10 cellular contexts compared by ENCODE assay signal in genomic region chr12:116592116-116592637, GRCh38. TPM values are rescaled to one million over a fixed set of nuclear protein-coding genes. Genes with fewer than 3 reads are reported as not detected.
DNase-seq lines count a peak whose midpoint lies in the region; TF ChIP-seq lines count a peak whose summit lies in the region.
"Had no signal": no experiment of that assay in that cellular context is flagged by ENCODE, and none has a peak within 500 bp of the region (broad histone marks: within the 10 kb centered on the region; RNA-seq: fewer than 3 reads in every experiment).

No MANE protein-coding gene starts in this region.

- H3K27me3 ChIP-seq in colonic mucosa (no peaks in the 10 kb centered on the region), stomach smooth muscle (ENCODE audit: control insufficient read depth in 1 of 2, insufficient read depth in 2 of 2, low read length in 2 of 2) (no peaks in the 10 kb centered on the region), SK-N-SH (ENCODE audit: insufficient read depth) (no peaks in the 10 kb centered on the region)

- TF ChIP-seq CTCF in colonic mucosa (IDR thresholded peaks at IDR 0.05) (no peak), SK-N-SH (IDR thresholded peaks at IDR 0.05) (no peak)

- H3K36me3 ChIP-seq in colonic mucosa (no peaks in the 10 kb centered on the region), stomach smooth muscle (ENCODE audit: control insufficient read depth in 2 of 2, insufficient read depth in 2 of 2, low read length in 2 of 2) (no peaks in the 10 kb centered on the region), SK-N-SH (replicated peaks in 1 of 2; ENCODE audit: control insufficient read depth in 1 of 2, insufficient read depth in 2 of 2, low read length in 1 of 2) (no peaks in the 10 kb centered on the region)

- H3K4me3 ChIP-seq in colonic mucosa, result no peak overlapping the region
- peak overlapping the region in 1 of 2 donors; percentile 29 for H3K4me3 ChIP-seq in stomach smooth muscle (ENCODE audit: low read length in 2 of 2)
- no peak overlapping the region for H3K4me3 ChIP-seq in SK-N-SH (ENCODE audit: low read depth in 2 of 2, low read length in 1 of 2)

- WGBS in SK-N-SH (ENCODE audit: low lambda C conversion rate), result 81% methylated on average over 8 of the region's 9 CpGs

- no peaks in the 10 kb centered on the region for H3K36me3 Mint-ChIP-seq in IgD-negative memory B cell

- H3F3A ChIP-seq in SK-N-SH (replicated peaks; ENCODE audit: insufficient read depth), result no peaks in the 10 kb centered on the region

- no peaks in the 10 kb centered on the region for H3K9me2 ChIP-seq in SK-N-SH

- no peaks in the 10 kb centered on the region for H3K27me3 Mint-ChIP-seq in IgD-negative memory B cell
- H3K27me3 Mint-ChIP-seq: stimulated activated naive CD8-positive, alpha-beta T cell treated with anti-CD3 and anti-CD28 coated beads, Interleukin-15, amount 100 ng/mL, for 72 hours had no signal

- no peaks in the 10 kb centered on the region for H3K79me2 ChIP-seq in SK-N-SH (ENCODE audit: insufficient read depth)

- no peak overlapping the region for H3K4me3 Mint-ChIP-seq in IgD-negative memory B cell
- H3K4me3 Mint-ChIP-seq: stimulated activated naive CD8-positive, alpha-beta T cell treated with anti-CD3 and anti-CD28 coated beads, Interleukin-15, amount 100 ng/mL, for 72 hours had no signal

- H3K4me1 ChIP-seq in colonic mucosa, result peaks cover 9% of the 10 kb centered on the region
- peaks cover 19% of the 10 kb centered on the region for H3K4me1 ChIP-seq in stomach smooth muscle (ENCODE audit: control insufficient read depth, insufficient read depth, low read length)
- no peaks in the 10 kb centered on the region for H3K4me1 ChIP-seq in SK-N-SH (ENCODE audit: control insufficient read depth in 1 of 2, insufficient read depth in 2 of 2, low read depth in 1 of 2, low read length in 1 of 2)

- peak; percentile 74 for DNase-seq in colonic mucosa
- DNase-seq in medulla oblongata (ENCODE audit: extremely low spot score), result peak; percentile 62
- no peak for DNase-seq in cortex of kidney (lab: John Stamatoyannopoulos, UW)
- DNase-seq in superior temporal gyrus (ENCODE audit: extremely low spot score), result no peak
- no peak for DNase-seq in activated gamma-delta T cell treated with Interleukin-2 at 50 U/mL for 16 hours
- no peak for DNase-seq in SK-N-SH
- DNase-seq: H7; stimulated activated naive CD8-positive, alpha-beta T cell treated with anti-CD3 and anti-CD28 coated beads, Interleukin-15, amount 100 ng/mL, for 72 hours had no signal

- H3K27ac ChIP-seq in colonic mucosa (peak overlapping the region; percentile 38), stomach smooth muscle (ENCODE audit: low read length) (peak overlapping the region; percentile 37), SK-N-SH (ENCODE audit: low read depth in 2 of 2, low read length in 1 of 2) (no peak overlapping the region)

- TF ChIP-seq RAD21 in SK-N-SH (IDR thresholded peaks at IDR 0.05; ENCODE audit: low read length), result no peak

- peaks cover 22 to 25% (median 24%) of the 10 kb centered on the region in 3 donors for H3K4me1 Mint-ChIP-seq in IgD-negative memory B cell

- H3K9me3 Mint-ChIP-seq in IgD-negative memory B cell, result no peaks in the 10 kb centered on the region

- peak overlapping the region; percentile 20 to 33 (median 21) for H3K27ac Mint-ChIP-seq in IgD-negative memory B cell
- H3K27ac Mint-ChIP-seq: stimulated activated naive CD8-positive, alpha-beta T cell treated with anti-CD3 and anti-CD28 coated beads, Interleukin-15, amount 100 ng/mL, for 72 hours had no signal

- intact Hi-C loops in colonic mucosa (cut with DNase I), result no loop called here

- no peak for TF ChIP-seq EP300 in SK-N-SH (IDR thresholded peaks at IDR 0.05; ENCODE audit: borderline replicate concordance in 1 of 2, low read depth in 1 of 2, low read length in 1 of 2)

- H3K9me3 ChIP-seq in colonic mucosa (no peaks in the 10 kb centered on the region), stomach smooth muscle (ENCODE audit: control insufficient read depth in 2 of 2, low read length in 2 of 2) (no peaks in the 10 kb centered on the region), SK-N-SH (no peaks in the 10 kb centered on the region)

- CTCF ChIA-PET in SK-N-SH (lab: Yijun Ruan, JAX), result no interaction called here

- no peaks in the 10 kb centered on the region for H4K20me1 ChIP-seq in SK-N-SH (ENCODE audit: insufficient read depth)

- H3K9ac ChIP-seq in colonic mucosa (ENCODE audit: low read depth in 2 of 2, low read length in 2 of 2), result peak overlapping the region in 1 of 2 donors; percentile 24
- no peak overlapping the region for H3K9ac ChIP-seq in stomach smooth muscle (ENCODE audit: low read length in 2 of 2)
- H3K9ac ChIP-seq in SK-N-SH, result no peak overlapping the region

- POLR2A ChIA-PET in SK-N-SH (lab: Yijun Ruan, JAX), result no interaction called here

- H2AFZ ChIP-seq in SK-N-SH (ENCODE audit: low read depth), result no peak overlapping the region

- H3K4me2 ChIP-seq in SK-N-SH, result no peak overlapping the region

TF ChIP-seq in SK-N-SH, 30 proteins besides CTCF, POLR2A, EP300 and RAD21:
- TF ChIP-seq SIN3A (IDR thresholded peaks at IDR 0.05; ENCODE audit: borderline replicate concordance, low read depth, low read length) (no peak), POLR2AphosphoS5 (IDR thresholded peaks at IDR 0.05; ENCODE audit: low read depth, low read length) (no peak), NFIC (IDR thresholded peaks at IDR 0.05; ENCODE audit: borderline replicate concordance) (no peak), GATA2 (CRISPR knock-in tag; IDR thresholded peaks at IDR 0.05) (no peak), RXRA (IDR thresholded peaks at IDR 0.05; ENCODE audit: borderline replicate concordance, low read depth) (no peak), MAX (IDR thresholded peaks at IDR 0.05; ENCODE audit: low read depth) (no peak), MXI1 (IDR thresholded peaks at IDR 0.05; ENCODE audit: low read depth, low read length) (no peak), ZBTB33 (IDR thresholded peaks at IDR 0.05; ENCODE audit: borderline replicate concordance, low read depth) (no peak), MEF2A (IDR thresholded peaks at IDR 0.05; ENCODE audit: borderline replicate concordance, low read depth) (no peak)
TF ChIP-seq in SK-N-SH: peak in this region for 0.

RNA-seq across cellular contexts. Expression of gene MAP1LC3B2, which starts 33.0 kb away (rescaled TPM):
- polyA plus RNA-seq in IgD-negative memory B cell (6.9 TPM), SK-N-SH (2012; rRNA removed) (0.76 and 0.81 TPM in 2 replicates)
- total RNA-seq in colonic mucosa, result 1 to 10 TPM in 1 of 2 donors, under 1 TPM in 1; 0.93 to 1.2 TPM
- 1.4 and 3.6 TPM in 2 replicates for polyA plus RNA-seq in SK-N-SH (2012; cell fraction: cytosol; rRNA removed)
- polyA plus RNA-seq in SK-N-SH (2012; cell fraction: nucleus; rRNA removed), result 3.6 and 4.3 TPM in 2 replicates
- total RNA-seq: H7 had no signal

Comparison
In these comparisons a context has a peak if more than half of its experiments do, and no peak if none do; other contexts are left out.
1. DNase-seq: peak in colonic mucosa (single experiment) and medulla oblongata (single experiment); none in cortex of kidney (single experiment), superior temporal gyrus (single experiment), activated gamma-delta T cell treated with Interleukin-2 at 50 U/mL for 16 hours (single experiment) and SK-N-SH (single experiment).
2. H3K27ac ChIP-seq: peak in colonic mucosa (single experiment) and stomach smooth muscle (single experiment); none in SK-N-SH (0 of 2).